In the genomic region with DNA sequence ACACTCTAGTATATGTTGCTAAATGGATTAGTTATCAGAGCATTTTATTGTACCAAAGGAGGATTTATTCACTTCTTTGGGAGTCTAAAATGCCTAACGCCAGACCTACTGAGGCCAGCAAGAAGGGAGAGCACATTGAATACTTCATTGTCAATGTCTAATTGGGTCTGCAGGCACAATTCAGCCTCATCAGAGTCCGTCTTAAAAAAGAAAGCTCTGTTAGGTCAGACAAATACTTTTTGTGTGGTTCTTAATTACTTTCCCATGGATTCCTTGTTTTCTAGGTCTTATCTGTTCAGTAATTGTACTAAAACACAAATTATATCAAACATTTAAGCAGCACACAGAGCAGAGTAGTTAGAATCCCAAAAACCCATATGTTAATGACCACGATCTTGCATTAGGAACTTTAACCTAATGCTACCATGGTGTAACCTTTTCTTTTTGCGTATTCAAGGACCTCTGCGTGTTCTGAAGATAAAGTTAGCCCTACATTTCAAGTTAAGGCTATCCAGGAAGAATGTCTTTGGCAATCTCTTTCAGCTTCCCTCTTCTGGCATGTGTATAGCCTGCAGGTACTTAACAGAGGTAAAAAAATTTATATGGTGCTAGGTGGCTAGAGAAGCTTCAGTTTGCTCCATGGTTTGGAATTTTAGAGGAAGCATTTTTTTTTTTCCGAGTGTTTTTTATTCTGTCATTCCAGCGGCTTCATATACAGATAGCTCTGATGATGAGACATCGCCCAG, we compare ENCODE assay signal across 1 cellular context.
TF ChIP-seq lines count a peak whose summit lies in the region.

No MANE protein-coding gene starts in this region.

TF ChIP-seq in K562, 482 proteins besides CTCF, POLR2A, EP300 and RAD21 (continued from another document):
- TF ChIP-seq, protein P1, sequence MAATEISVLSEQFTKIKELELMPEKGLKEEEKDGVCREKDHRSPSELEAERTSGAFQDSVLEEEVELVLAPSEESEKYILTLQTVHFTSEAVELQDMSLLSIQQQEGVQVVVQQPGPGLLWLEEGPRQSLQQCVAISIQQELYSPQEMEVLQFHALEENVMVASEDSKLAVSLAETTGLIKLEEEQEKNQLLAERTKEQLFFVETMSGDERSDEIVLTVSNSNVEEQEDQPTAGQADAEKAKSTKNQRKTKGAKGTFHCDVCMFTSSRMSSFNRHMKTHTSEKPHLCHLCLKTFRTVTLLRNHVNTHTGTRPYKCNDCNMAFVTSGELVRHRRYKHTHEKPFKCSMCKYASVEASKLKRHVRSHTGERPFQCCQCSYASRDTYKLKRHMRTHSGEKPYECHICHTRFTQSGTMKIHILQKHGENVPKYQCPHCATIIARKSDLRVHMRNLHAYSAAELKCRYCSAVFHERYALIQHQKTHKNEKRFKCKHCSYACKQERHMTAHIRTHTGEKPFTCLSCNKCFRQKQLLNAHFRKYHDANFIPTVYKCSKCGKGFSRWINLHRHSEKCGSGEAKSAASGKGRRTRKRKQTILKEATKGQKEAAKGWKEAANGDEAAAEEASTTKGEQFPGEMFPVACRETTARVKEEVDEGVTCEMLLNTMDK (IDR thresholded peaks at IDR 0.05; ENCODE audit: borderline replicate concordance, insufficient read depth, low read depth, low read length, poor library complexity, severe bottlenecking) = no peak
- TF ChIP-seq TAF15 (IDR thresholded peaks at IDR 0.05; ENCODE audit: low read depth, low read length) (no peak), NR3C1 (CRISPR knock-in tag; IDR thresholded peaks at IDR 0.05) (no peak), TARDBP (IDR thresholded peaks at IDR 0.05) (no peak), FOXK2 (conservative IDR thresholded peaks at IDR 0.05 in 1 of 2, IDR thresholded peaks at IDR 0.05 in 1 of 2; ENCODE audit: low read depth in 2 of 2) (no peak), SIRT6 (IDR thresholded peaks at IDR 0.05; ENCODE audit: low read depth, low read length) (no peak), ASH1L (IDR thresholded peaks at IDR 0.05; ENCODE audit: borderline replicate concordance, low read depth, partially characterized antibody) (no peak), ZNF707 (CRISPR knock-in tag; conservative IDR thresholded peaks at IDR 0.05) (no peak)
- TF ChIP-seq, protein P2, sequence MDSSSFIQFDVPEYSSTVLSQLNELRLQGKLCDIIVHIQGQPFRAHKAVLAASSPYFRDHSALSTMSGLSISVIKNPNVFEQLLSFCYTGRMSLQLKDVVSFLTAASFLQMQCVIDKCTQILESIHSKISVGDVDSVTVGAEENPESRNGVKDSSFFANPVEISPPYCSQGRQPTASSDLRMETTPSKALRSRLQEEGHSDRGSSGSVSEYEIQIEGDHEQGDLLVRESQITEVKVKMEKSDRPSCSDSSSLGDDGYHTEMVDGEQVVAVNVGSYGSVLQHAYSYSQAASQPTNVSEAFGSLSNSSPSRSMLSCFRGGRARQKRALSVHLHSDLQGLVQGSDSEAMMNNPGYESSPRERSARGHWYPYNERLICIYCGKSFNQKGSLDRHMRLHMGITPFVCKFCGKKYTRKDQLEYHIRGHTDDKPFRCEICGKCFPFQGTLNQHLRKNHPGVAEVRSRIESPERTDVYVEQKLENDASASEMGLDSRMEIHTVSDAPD (CRISPR knock-in tag; IDR thresholded peaks at IDR 0.05) = no peak
- TF ChIP-seq, protein P3, sequence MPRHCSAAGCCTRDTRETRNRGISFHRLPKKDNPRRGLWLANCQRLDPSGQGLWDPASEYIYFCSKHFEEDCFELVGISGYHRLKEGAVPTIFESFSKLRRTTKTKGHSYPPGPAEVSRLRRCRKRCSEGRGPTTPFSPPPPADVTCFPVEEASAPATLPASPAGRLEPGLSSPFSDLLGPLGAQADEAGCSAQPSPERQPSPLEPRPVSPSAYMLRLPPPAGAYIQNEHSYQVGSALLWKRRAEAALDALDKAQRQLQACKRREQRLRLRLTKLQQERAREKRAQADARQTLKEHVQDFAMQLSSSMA (CRISPR knock-in tag; IDR thresholded peaks at IDR 0.05) = no peak
- TF ChIP-seq, protein P4, sequence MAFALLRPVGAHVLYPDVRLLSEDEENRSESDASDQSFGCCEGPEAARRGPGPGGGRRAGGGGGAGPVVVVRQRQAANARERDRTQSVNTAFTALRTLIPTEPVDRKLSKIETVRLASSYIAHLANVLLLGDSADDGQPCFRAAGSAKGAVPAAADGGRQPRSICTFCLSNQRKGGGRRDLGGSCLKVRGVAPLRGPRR (CRISPR knock-in tag; IDR thresholded peaks at IDR 0.05) = no peak
